In the genomic region with DNA sequence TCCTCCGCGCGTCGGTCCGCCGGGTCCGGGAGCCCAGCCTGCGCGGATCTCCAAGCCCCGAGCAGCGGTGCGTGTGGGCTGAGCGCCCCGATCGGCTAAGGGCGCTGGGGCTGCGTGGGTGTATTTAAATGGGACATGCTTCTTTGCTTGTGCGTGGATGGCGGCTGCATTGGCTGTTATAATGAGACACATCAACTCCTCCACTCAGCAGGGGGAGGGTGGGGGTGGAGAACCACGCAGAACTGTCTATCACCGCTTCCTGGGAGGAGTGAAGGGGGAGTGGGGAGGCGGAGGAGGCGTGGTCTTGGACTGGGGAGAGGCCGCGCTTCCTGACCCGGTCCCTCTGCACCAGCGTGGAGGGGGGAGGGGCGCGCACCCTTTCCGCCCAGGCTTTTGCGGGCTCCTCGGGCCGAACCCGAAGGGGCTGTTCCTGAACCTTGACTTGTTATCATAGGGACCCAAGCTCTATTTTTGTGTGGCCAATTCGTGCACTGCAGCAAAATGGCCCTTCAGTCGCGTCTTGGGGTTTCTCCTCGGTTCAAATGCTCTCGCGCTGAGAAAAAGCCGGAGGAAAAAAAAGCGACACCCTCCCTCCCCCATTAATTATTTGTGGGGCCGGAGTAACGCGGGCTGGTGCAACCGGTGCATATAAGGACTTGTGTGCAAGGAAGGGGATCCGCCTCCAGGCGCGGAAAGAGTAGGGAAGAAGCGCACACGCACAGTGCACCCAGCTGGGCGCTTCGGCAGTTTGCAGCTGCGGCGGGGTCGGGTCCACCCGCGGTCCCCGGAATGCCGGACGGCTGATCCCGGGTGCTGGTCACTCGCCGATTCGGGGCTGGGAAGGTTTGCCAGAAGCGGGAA, we compare ENCODE assay signal across 8 cellular contexts. TPM values are rescaled to one million over a fixed set of nuclear protein-coding genes. Genes with fewer than 3 reads are reported as not detected.
DNase-seq lines count a peak whose midpoint lies in the region; ATAC-seq and TF ChIP-seq lines count a peak whose summit lies in the region.

Gene TNIK, minus strand, starts transcription at position 180 of the 861 bp plus-strand sequence. CDS start 342 bp downstream, outside the sequence.

- peak within 1 kb of the TSS; percentile 75 for H3K9ac ChIP-seq in adipocyte (ENCODE audit: low read length)

- DNase-seq in GM12865 (ENCODE audit: low read depth) (peak; percentile 97), NCI-H1092 treated with DMSO at 0.1 percent for 48 hours (lab: John Stamatoyannopoulos, UW) (peak; percentile 88), T follicular helper cell (ENCODE audit: low read depth) (peak; percentile 94), adipocyte (ENCODE audit: low read depth) (peak; percentile 78), heart left ventricle (peak; percentile 93 to 96 (median 94)), posterior vena cava (ENCODE audit: low spot score) (peak; percentile 95), upper lobe of right lung (peak; percentile 96)

- H3K4me1 ChIP-seq in adipocyte (ENCODE audit: control insufficient read depth, insufficient read depth, low read length) (peaks cover 11% of the 10 kb centered on the region), heart left ventricle (peaks cover 0 to 52% (median 14%) of the 10 kb centered on the region in 12 donors), upper lobe of right lung (peaks cover 14% of the 10 kb centered on the region)

- peak in 1 of 2 donors; percentile 60 for TF ChIP-seq POLR2A in heart left ventricle (IDR thresholded peaks at IDR 0.05)

- intact Hi-C loops in heart left ventricle (cut with DNase I) (loop anchor here in 8 of 10 donors (2.0 to 10.0 kb wide), 9 partner anchors 94 to 406 kb away; no protein-coding TSS in a partner anchor), posterior vena cava (cut with DNase I) (no loop called here), upper lobe of right lung (cut with DNase I) (no loop called here)

- H3K36me3 ChIP-seq in adipocyte (ENCODE audit: control insufficient read depth, insufficient read depth, low read length, severe bottlenecking) (no peaks in the 10 kb centered on the region), heart left ventricle (no peaks in the 10 kb centered on the region), upper lobe of right lung (no peaks in the 10 kb centered on the region)

- H3K27ac ChIP-seq in heart left ventricle (peak within 1 kb of the TSS; percentile 59 to 92 (median 84)), upper lobe of right lung (peak within 1 kb of the TSS; percentile 70)

- H3K4me3 ChIP-seq in GM12865 (ENCODE audit: low read depth, low read length) (peak within 1 kb of the TSS; percentile 94), adipocyte (ENCODE audit: low read length) (peak within 1 kb of the TSS; percentile 89), heart left ventricle (peak within 1 kb of the TSS; percentile 62 to 83 (median 76)), upper lobe of right lung (peak within 1 kb of the TSS; percentile 78)

- ATAC-seq in HG02571 (IDR thresholded peaks at IDR 0.05; ENCODE audit: unreplicated experiment), result peak; percentile 81
- ATAC-seq in heart left ventricle, result peak; percentile 94 to 98 (median 96)
- peak; percentile 96 for ATAC-seq in upper lobe of right lung

- TF ChIP-seq CTCF in GM12865 (IDR thresholded peaks at IDR 0.05; ENCODE audit: insufficient read depth, low read depth, low read length, missing control alignments) (peak; percentile 24), heart left ventricle (IDR thresholded peaks at IDR 0.05) (peak in 9 of 12 donors; percentile 8 to 47 (median 29)), upper lobe of right lung (IDR thresholded peaks at IDR 0.05) (peak; percentile 18)

- H3K9me3 ChIP-seq in adipocyte (ENCODE audit: control insufficient read depth, low read length), result no peaks in the 10 kb centered on the region
- H3K9me3 ChIP-seq in heart left ventricle, result no peaks in the 10 kb centered on the region
- H3K9me3 ChIP-seq in upper lobe of right lung, result no peaks in the 10 kb centered on the region

- H3K27me3 ChIP-seq in adipocyte (replicated peaks; ENCODE audit: control insufficient read depth, insufficient read depth, low read length) (peaks cover 8% of the 10 kb centered on the region), heart left ventricle (peaks cover 0 to 11% (median 0%) of the 10 kb centered on the region in 9 donors), upper lobe of right lung (no peaks in the 10 kb centered on the region)

- WGBS in heart left ventricle, 4 donors, result 0 to 2% (median 0%) methylated on average over 36 to 66 of the region's 66 CpGs

RNA-seq across cellular contexts. Expression of gene TNIK, which starts in this region (rescaled TPM):
- total RNA-seq in heart left ventricle, result 10 to 100 TPM; 12.3 to 51.6 (median 32.4) TPM
- polyA plus RNA-seq in heart left ventricle, result 10 to 100 TPM; 12.5 to 19.2 TPM
- total RNA-seq in posterior vena cava, result 10 to 100 TPM; 16.5 to 20.3 TPM
- 35.3 TPM for total RNA-seq in upper lobe of right lung

Comparison
In these comparisons a context has a peak if more than half of its experiments do, and no peak if none do; other contexts are left out.
1. Peak in every context shown above with its lines: DNase-seq, ATAC-seq, H3K4me3 ChIP-seq and H3K27ac ChIP-seq.
2. intact Hi-C loops: an anchor here in heart left ventricle (2.0 to 10.0 kb wide); none called in posterior vena cava and upper lobe of right lung.